In the genomic region with DNA sequence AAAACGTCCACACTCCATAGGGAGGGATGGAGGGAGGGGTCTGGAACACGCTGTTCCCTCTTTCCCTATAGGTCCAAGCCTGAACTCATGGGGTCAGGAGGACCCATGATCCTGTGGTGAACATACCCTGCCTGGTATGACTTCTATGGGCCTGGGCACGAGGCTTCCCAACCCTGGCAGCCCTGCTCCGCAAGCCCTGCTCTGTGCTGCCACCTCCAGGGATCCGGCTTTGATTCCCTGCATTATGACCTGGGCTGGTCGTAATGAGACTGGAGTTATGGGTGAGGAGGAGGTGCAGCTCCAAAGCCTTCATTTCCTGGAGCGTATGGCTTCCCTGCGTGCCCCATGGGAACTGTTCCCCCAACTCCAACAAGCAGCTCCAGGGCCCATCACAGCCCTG, we compare ENCODE assay signal across 1 cellular context.
TF ChIP-seq lines count a peak whose summit lies in the region.

No MANE protein-coding gene starts in this region.

TF ChIP-seq in GM23338, 12 proteins besides CTCF, POLR2A, EP300 and RAD21:
- TF ChIP-seq, protein P1, sequence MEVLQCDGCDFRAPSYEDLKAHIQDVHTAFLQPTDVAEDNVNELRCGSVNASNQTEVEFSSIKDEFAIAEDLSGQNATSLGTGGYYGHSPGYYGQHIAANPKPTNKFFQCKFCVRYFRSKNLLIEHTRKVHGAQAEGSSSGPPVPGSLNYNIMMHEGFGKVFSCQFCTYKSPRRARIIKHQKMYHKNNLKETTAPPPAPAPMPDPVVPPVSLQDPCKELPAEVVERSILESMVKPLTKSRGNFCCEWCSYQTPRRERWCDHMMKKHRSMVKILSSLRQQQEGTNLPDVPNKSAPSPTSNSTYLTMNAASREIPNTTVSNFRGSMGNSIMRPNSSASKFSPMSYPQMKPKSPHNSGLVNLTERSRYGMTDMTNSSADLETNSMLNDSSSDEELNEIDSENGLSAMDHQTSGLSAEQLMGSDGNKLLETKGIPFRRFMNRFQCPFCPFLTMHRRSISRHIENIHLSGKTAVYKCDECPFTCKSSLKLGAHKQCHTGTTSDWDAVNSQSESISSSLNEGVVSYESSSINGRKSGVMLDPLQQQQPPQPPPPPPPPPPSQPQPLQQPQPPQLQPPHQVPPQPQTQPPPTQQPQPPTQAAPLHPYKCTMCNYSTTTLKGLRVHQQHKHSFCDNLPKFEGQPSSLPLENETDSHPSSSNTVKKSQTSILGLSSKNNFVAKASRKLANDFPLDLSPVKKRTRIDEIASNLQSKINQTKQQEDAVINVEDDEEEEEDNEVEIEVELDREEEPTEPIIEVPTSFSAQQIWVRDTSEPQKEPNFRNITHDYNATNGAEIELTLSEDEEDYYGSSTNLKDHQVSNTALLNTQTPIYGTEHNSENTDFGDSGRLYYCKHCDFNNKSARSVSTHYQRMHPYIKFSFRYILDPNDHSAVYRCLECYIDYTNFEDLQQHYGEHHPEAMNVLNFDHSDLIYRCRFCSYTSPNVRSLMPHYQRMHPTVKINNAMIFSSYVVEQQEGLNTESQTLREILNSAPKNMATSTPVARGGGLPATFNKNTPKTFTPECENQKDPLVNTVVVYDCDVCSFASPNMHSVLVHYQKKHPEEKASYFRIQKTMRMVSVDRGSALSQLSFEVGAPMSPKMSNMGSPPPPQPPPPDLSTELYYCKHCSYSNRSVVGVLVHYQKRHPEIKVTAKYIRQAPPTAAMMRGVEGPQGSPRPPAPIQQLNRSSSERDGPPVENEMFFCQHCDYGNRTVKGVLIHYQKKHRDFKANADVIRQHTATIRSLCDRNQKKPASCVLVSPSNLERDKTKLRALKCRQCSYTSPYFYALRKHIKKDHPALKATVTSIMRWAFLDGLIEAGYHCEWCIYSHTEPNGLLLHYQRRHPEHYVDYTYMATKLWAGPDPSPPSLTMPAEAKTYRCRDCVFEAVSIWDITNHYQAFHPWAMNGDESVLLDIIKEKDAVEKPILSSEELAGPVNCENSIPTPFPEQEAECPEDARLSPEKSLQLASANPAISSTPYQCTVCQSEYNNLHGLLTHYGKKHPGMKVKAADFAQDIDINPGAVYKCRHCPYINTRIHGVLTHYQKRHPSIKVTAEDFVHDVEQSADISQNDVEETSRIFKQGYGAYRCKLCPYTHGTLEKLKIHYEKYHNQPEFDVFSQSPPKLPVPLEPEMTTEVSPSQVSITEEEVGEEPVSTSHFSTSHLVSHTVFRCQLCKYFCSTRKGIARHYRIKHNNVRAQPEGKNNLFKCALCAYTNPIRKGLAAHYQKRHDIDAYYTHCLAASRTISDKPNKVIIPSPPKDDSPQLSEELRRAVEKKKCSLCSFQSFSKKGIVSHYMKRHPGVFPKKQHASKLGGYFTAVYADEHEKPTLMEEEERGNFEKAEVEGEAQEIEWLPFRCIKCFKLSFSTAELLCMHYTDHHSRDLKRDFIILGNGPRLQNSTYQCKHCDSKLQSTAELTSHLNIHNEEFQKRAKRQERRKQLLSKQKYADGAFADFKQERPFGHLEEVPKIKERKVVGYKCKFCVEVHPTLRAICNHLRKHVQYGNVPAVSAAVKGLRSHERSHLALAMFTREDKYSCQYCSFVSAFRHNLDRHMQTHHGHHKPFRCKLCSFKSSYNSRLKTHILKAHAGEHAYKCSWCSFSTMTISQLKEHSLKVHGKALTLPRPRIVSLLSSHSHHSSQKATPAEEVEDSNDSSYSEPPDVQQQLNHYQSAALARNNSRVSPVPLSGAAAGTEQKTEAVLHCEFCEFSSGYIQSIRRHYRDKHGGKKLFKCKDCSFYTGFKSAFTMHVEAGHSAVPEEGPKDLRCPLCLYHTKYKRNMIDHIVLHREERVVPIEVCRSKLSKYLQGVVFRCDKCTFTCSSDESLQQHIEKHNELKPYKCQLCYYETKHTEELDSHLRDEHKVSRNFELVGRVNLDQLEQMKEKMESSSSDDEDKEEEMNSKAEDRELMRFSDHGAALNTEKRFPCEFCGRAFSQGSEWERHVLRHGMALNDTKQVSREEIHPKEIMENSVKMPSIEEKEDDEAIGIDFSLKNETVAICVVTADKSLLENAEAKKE (CRISPR knock-in tag; IDR thresholded peaks at IDR 0.05), result no peak
- no peak for TF ChIP-seq NANOG (IDR thresholded peaks at IDR 0.05; ENCODE audit: borderline replicate concordance)
- TF ChIP-seq, protein P2, sequence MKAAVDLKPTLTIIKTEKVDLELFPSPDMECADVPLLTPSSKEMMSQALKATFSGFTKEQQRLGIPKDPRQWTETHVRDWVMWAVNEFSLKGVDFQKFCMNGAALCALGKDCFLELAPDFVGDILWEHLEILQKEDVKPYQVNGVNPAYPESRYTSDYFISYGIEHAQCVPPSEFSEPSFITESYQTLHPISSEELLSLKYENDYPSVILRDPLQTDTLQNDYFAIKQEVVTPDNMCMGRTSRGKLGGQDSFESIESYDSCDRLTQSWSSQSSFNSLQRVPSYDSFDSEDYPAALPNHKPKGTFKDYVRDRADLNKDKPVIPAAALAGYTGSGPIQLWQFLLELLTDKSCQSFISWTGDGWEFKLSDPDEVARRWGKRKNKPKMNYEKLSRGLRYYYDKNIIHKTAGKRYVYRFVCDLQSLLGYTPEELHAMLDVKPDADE (IDR thresholded peaks at IDR 0.05), result no peak
- TF ChIP-seq CREB1 (CRISPR knock-in tag; IDR thresholded peaks at IDR 0.05; ENCODE audit: low read depth), result no peak
- TF ChIP-seq, protein P3, sequence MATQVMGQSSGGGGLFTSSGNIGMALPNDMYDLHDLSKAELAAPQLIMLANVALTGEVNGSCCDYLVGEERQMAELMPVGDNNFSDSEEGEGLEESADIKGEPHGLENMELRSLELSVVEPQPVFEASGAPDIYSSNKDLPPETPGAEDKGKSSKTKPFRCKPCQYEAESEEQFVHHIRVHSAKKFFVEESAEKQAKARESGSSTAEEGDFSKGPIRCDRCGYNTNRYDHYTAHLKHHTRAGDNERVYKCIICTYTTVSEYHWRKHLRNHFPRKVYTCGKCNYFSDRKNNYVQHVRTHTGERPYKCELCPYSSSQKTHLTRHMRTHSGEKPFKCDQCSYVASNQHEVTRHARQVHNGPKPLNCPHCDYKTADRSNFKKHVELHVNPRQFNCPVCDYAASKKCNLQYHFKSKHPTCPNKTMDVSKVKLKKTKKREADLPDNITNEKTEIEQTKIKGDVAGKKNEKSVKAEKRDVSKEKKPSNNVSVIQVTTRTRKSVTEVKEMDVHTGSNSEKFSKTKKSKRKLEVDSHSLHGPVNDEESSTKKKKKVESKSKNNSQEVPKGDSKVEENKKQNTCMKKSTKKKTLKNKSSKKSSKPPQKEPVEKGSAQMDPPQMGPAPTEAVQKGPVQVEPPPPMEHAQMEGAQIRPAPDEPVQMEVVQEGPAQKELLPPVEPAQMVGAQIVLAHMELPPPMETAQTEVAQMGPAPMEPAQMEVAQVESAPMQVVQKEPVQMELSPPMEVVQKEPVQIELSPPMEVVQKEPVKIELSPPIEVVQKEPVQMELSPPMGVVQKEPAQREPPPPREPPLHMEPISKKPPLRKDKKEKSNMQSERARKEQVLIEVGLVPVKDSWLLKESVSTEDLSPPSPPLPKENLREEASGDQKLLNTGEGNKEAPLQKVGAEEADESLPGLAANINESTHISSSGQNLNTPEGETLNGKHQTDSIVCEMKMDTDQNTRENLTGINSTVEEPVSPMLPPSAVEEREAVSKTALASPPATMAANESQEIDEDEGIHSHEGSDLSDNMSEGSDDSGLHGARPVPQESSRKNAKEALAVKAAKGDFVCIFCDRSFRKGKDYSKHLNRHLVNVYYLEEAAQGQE (IDR thresholded peaks at IDR 0.05; ENCODE audit: unreplicated experiment), result no peak
- TF ChIP-seq EZH2phosphoT487 (IDR thresholded peaks at IDR 0.05; ENCODE audit: unreplicated experiment), result no peak
- TF ChIP-seq POLR2AphosphoS5 (IDR thresholded peaks at IDR 0.05; ENCODE audit: low read depth), result no peak
- no peak for TF ChIP-seq STAT1 (IDR thresholded peaks at IDR 0.05; ENCODE audit: unreplicated experiment)
- no peak for TF ChIP-seq ZNF114 (CRISPR knock-in tag; IDR thresholded peaks at IDR 0.05)
- no peak for TF ChIP-seq EZH2 (IDR thresholded peaks at IDR 0.05; ENCODE audit: low read depth, unreplicated experiment)
- no peak for TF ChIP-seq JUNB (IDR thresholded peaks at IDR 0.05; ENCODE audit: unreplicated experiment)
- TF ChIP-seq ZNF331 (CRISPR knock-in tag; IDR thresholded peaks at IDR 0.05; ENCODE audit: low read depth), result no peak
